ENCODE assay signal across 8 cellular contexts in genomic region chr10:7787150-7787856, GRCh38. TPM values are rescaled to one million over a fixed set of nuclear protein-coding genes. Genes with fewer than 3 reads are reported as not detected.
DNase-seq lines count a peak whose midpoint lies in the region; ATAC-seq, FAIRE-seq and TF ChIP-seq lines count a peak whose summit lies in the region.

No MANE protein-coding gene starts in this region.

- H3K9me3 ChIP-seq in GM12878 (replicated peaks; ENCODE audit: control insufficient read depth, insufficient read depth, low read length) (no peaks in the 10 kb centered on the region), liver (ENCODE audit: control insufficient read depth in 4 of 4, low read length in 3 of 4) (no peaks in the 10 kb centered on the region), vagina (no peaks in the 10 kb centered on the region)

- H3K27me3 ChIP-seq in GM12878 (replicated peaks in 1 of 2; ENCODE audit: control insufficient read depth in 2 of 2, insufficient read depth in 2 of 2, low read length in 1 of 2): no peaks in the 10 kb centered on the region
- H3K27me3 ChIP-seq in liver (ENCODE audit: control insufficient read depth in 4 of 4, insufficient read depth in 4 of 4, low read length in 3 of 4): no peaks in the 10 kb centered on the region
- H3K27me3 ChIP-seq in vagina: no peaks in the 10 kb centered on the region

- POLR2A ChIA-PET in GM12878 (lab: Charles Lee): interaction anchor here (0.6 to 1.4 kb wide), 8 partner anchors 23 to 516 kb away, joined by 3 to 10 read pairs (median 3); partner anchors contain the start of gene TAF3

- H3K27ac ChIP-seq in GM12878 (ENCODE audit: control insufficient read depth, insufficient read depth) (peak overlapping the region; percentile 88), liver (ENCODE audit: low read depth in 1 of 2, low read length in 2 of 2) (peak overlapping the region in 1 of 2 donors; percentile 44), vagina (peak overlapping the region; percentile 84)

- intact Hi-C loops in GM12878 (cut with micrococcal nuclease; ENCODE audit: unreplicated experiment) (loop anchor here (10.0 kb wide), 1 partner anchor 263 kb away; no protein-coding TSS in a partner anchor), vagina (cut with DNase I) (no loop called here)

- in situ Hi-C loops in GM12878 (cut with MboI): no loop called here

- peak overlapping the region; percentile 92 for H2AFZ ChIP-seq in GM12878 (ENCODE audit: control insufficient read depth, low read depth, low read length)

- CTCF ChIA-PET in GM12878 (lab: Yijun Ruan, JAX): interaction anchor here (0.8 to 3.4 kb wide), 4 partner anchors 32 to 294 kb away, joined by 3 to 24 read pairs (median 4); partner anchors contain the start of gene TAF3

- 7% methylated on average over 21 of the region's 26 CpGs for WGBS in GM12878 (ENCODE audit: insufficient coverage, insufficient replicate concordance, low lambda C conversion rate, missing lambda C conversion rate)
- 3% methylated on average over 26 of the region's 26 CpGs for WGBS in liver

- no peaks in the 10 kb centered on the region; the same call in 1 of the 2 replicates for H4K20me1 ChIP-seq in GM12878 (ENCODE audit: control insufficient read depth, insufficient read depth)

- peaks cover 87% of the 10 kb centered on the region for H3K79me2 ChIP-seq in GM12878 (ENCODE audit: control insufficient read depth, insufficient read depth, low read length)

- peak; percentile 16 for ATAC-seq in GM19397 (IDR thresholded peaks at IDR 0.05; ENCODE audit: unreplicated experiment)
- peak; percentile 8 for ATAC-seq in HG03521 (IDR thresholded peaks at IDR 0.05; ENCODE audit: unreplicated experiment)
- peak; percentile 7 for ATAC-seq in GM12878
- ATAC-seq in GM18517 (IDR thresholded peaks at IDR 0.05; ENCODE audit: unreplicated experiment): no peak

- SMC1A ChIA-PET in GM12878 (lab: Charles Lee; ENCODE audit: uncharacterized antibody, unreplicated experiment): interaction anchor here (0.8 to 1.4 kb wide), 6 partner anchors 12 to 34 kb away, joined by 3 to 6 read pairs (median 4); no protein-coding TSS in a partner anchor

- no peaks in the 10 kb centered on the region; the same call in 1 of the 2 replicates for H3K4me1 ChIP-seq in GM12878 (ENCODE audit: control insufficient read depth, insufficient read depth, low read length)
- peaks cover 14 to 35% (median 22%) of the 10 kb centered on the region in 4 donors for H3K4me1 ChIP-seq in liver (ENCODE audit: control insufficient read depth in 4 of 4, insufficient read depth in 4 of 4, low read length in 3 of 4)
- peaks cover 59% of the 10 kb centered on the region for H3K4me1 ChIP-seq in vagina

- DNase-seq in AG20443 (ENCODE audit: low spot score) (peak; percentile 47), GM12878 (ENCODE audit: low read depth, low spot score) (no peak), vagina (ENCODE audit: extremely low spot score in 2 of 2) (peak in 1 of 2 donors; percentile 87), occipital lobe (lab: John Stamatoyannopoulos, UW) (no peak)

- TF ChIP-seq RAD21 in GM12878 (IDR thresholded peaks at IDR 0.05; ENCODE audit: insufficient read depth, low read depth, low read length): no peak
- no peak for TF ChIP-seq RAD21 in liver (IDR thresholded peaks at IDR 0.05)

- H3K9ac ChIP-seq in GM12878 (ENCODE audit: control insufficient read depth, insufficient read depth, low read length) (peak overlapping the region; percentile 94), liver (ENCODE audit: low read depth in 1 of 2, low read length in 2 of 2) (peak overlapping the region; percentile 89 to 92)

- FAIRE-seq in GM12878 (lab: Jason Lieb, UNC): no peak

- no peak for TF ChIP-seq EP300 in GM12878 (IDR thresholded peaks at IDR 0.05; ENCODE audit: borderline replicate concordance in 1 of 2, control insufficient read depth in 1 of 2, low read depth in 2 of 2, low read length in 2 of 2)

- H3K4me3 ChIP-seq in GM12878 (peak overlapping the region; percentile 97), liver (ENCODE audit: low read depth in 1 of 3, low read length in 3 of 3) (peak overlapping the region; percentile 78 to 99 (median 96)), vagina (peak overlapping the region; percentile 93 to 97)

- H3K4me2 ChIP-seq in GM12878 (ENCODE audit: control insufficient read depth, insufficient read depth): peak overlapping the region; percentile 85

- TSS peak; percentile 83 for BruUV-seq in GM12878 (replicated peaks; lab: Mats Ljungman, UMichigan)

- TF ChIP-seq CTCF in GM12878 (IDR thresholded peaks at IDR 0.05 in 2 of 3, conservative IDR thresholded peaks at IDR 0.05 in 1 of 3; ENCODE audit: control insufficient read depth in 2 of 3, extremely low read depth in 1 of 3, insufficient read depth in 1 of 3, low read depth in 3 of 3, low read length in 3 of 3) (no peak), liver (IDR thresholded peaks at IDR 0.05; ENCODE audit: low read depth, low read length, missing input control) (no peak), vagina (IDR thresholded peaks at IDR 0.05) (no peak)

- RAD21 ChIA-PET in GM12878 (lab: Charles Lee; ENCODE audit: unreplicated experiment): interaction anchor here (0.7 to 1.6 kb wide), 5 partner anchors 12 to 262 kb away, joined by 3 to 7 read pairs (median 5); partner anchors contain the start of gene TAF3

- no peak for TF ChIP-seq POLR2A in GM12878 (IDR thresholded peaks at IDR 0.05; ENCODE audit: low read depth, low read length)
- no peak for TF ChIP-seq POLR2A in vagina (IDR thresholded peaks at IDR 0.05)

- H3K36me3 ChIP-seq in GM12878 (ENCODE audit: control insufficient read depth in 2 of 2, insufficient read depth in 2 of 2, low read length in 1 of 2): peaks cover 0 to 4% of the 10 kb centered on the region in 2 experiments; a peak in 1 of 4 replicates
- peaks cover 0 to 2% (median 1%) of the 10 kb centered on the region in 4 donors for H3K36me3 ChIP-seq in liver (ENCODE audit: control insufficient read depth in 4 of 4, insufficient read depth in 3 of 4, low read depth in 1 of 4, low read length in 3 of 4)
- peaks cover 0 to 5% of the 10 kb centered on the region in 2 donors for H3K36me3 ChIP-seq in vagina

RNA-seq across cellular contexts. Expression of gene KIN, which starts 0.5 kb away (rescaled TPM):
- 23.7 and 24.9 TPM in 2 replicates for total RNA-seq in GM12878 (2013; cell fraction: nucleolus; rRNA removed)
- total RNA-seq in GM12878 (2014; rRNA removed): 6.9 and 10.0 TPM in 2 replicates
- total RNA-seq in GM12878 (2014; rRNA removed; fragmentation: Illumina TruSeq; extraction: Trizol): 11.1 and 11.2 TPM in 2 replicates
- 6.8 and 8.3 TPM in 2 replicates for total RNA-seq in GM12878 (2021)
- 3.5 TPM for polyA plus RNA-seq in GM12878 (2011; ENCODE audit: low read depth)
- polyA plus RNA-seq in GM12878 (2011; rRNA removed): 11.8 and 25.0 TPM in 2 replicates
- 2.2 and 2.3 TPM in 2 replicates for polyA plus RNA-seq in GM12878 (2011; cell fraction: cytosol; rRNA removed)
- 4.8 and 5.9 TPM in 2 replicates for polyA plus RNA-seq in GM12878 (2011; cell fraction: nucleus; rRNA removed)
- 8.6 and 9.4 TPM in 2 replicates for polyA plus RNA-seq in GM12878 (2012)
- 10.8 and 11.1 TPM in 2 replicates for polyA plus RNA-seq in GM12878 (2014; fragmentation: Illumina TruSeq; extraction: Trizol)
- polyA plus RNA-seq in GM12878 (2014; fragmentation: Nextera tagmentation; extraction: Ambion mirVana): 10 to 100 TPM; 24.4 to 33.2 TPM
- polyA plus RNA-seq in GM12878 (2014; rRNA removed): 9.2 and 9.4 TPM in 2 replicates
- 10 to 100 TPM; 11.5 to 14.7 TPM for polyA plus RNA-seq in GM12878 (2016; fragmentation: Nextera tagmentation; extraction: Ambion mirVana)
- polyA minus RNA-seq in GM12878 (2011; rRNA and poly(A)+ RNA removed): 3.7 and 4.2 TPM in 2 replicates
- 1.1 and 1.9 TPM in 2 replicates for polyA minus RNA-seq in GM12878 (2011; cell fraction: cytosol; rRNA and poly(A)+ RNA removed)
- 5.3 and 9.7 TPM in 2 replicates for polyA minus RNA-seq in GM12878 (2011; cell fraction: nucleus; rRNA and poly(A)+ RNA removed)
- 1 to 10 TPM; 2.5 to 3.8 TPM for total RNA-seq in liver
- 1 to 10 TPM; 2.4 to 3.8 TPM for polyA plus RNA-seq in liver
- 4.7 TPM for total RNA-seq in vagina
- 9.2 TPM for total RNA-seq in occipital lobe

RNA-seq across cellular contexts. Expression of gene ATP5F1C, which starts 0.7 kb away (rescaled TPM):
- 203 and 216 TPM in 2 replicates for total RNA-seq in GM12878 (2013; cell fraction: nucleolus; rRNA removed)
- total RNA-seq in GM12878 (2014; rRNA removed) (307 and 361 TPM in 2 replicates), GM12878 (2014; rRNA removed; fragmentation: Illumina TruSeq; extraction: Trizol) (346 and 348 TPM in 2 replicates), GM12878 (2021) (319 TPM in 2 replicates), liver (100 to 1,000 TPM; 133 to 201 TPM), vagina (188 TPM), occipital lobe (348 TPM)
- 208 TPM for polyA plus RNA-seq in GM12878 (2011; ENCODE audit: low read depth)
- polyA plus RNA-seq in GM12878 (2011; rRNA removed) (646 and 754 TPM in 2 replicates), GM12878 (2014; fragmentation: Illumina TruSeq; extraction: Trizol) (384 and 435 TPM in 2 replicates), GM12878 (2014; fragmentation: Nextera tagmentation; extraction: Ambion mirVana) (100 to 1,000 TPM; 803 to 978 TPM), GM12878 (2014; rRNA removed) (297 and 388 TPM in 2 replicates), GM12878 (2016; fragmentation: Nextera tagmentation; extraction: Ambion mirVana) (100 to 1,000 TPM; 519 to 547 TPM), liver (100 to 1,000 TPM; 208 to 262 TPM)
- polyA plus RNA-seq in GM12878 (2011; cell fraction: cytosol; rRNA removed): 279 and 330 TPM in 2 replicates
- polyA plus RNA-seq in GM12878 (2011; cell fraction: nucleus; rRNA removed): 231 and 253 TPM in 2 replicates
- polyA plus RNA-seq in GM12878 (2012): 287 and 312 TPM in 2 replicates
- polyA minus RNA-seq in GM12878 (2011; rRNA and poly(A)+ RNA removed): 179 and 275 TPM in 2 replicates
- polyA minus RNA-seq in GM12878 (2011; cell fraction: cytosol; rRNA and poly(A)+ RNA removed): 107 and 110 TPM in 2 replicates
- polyA minus RNA-seq in GM12878 (2011; cell fraction: nucleus; rRNA and poly(A)+ RNA removed): 73.9 and 87.9 TPM in 2 replicates

RNA-seq across cellular contexts. Expression of gene TAF3, which starts 31.0 kb away (rescaled TPM):
- total RNA-seq in GM12878 (2013; cell fraction: nucleolus; rRNA removed): 8.4 and 8.7 TPM in 2 replicates
- 2.6 and 2.7 TPM in 2 replicates for total RNA-seq in GM12878 (2014; rRNA removed)
- total RNA-seq in GM12878 (2014; rRNA removed; fragmentation: Illumina TruSeq; extraction: Trizol): 3.5 and 3.7 TPM in 2 replicates
- 8.1 and 8.7 TPM in 2 replicates for total RNA-seq in GM12878 (2021)
- polyA plus RNA-seq in GM12878 (2011; ENCODE audit: low read depth): 2.2 TPM
- polyA plus RNA-seq in GM12878 (2011; rRNA removed): 2.5 and 3.1 TPM in 2 replicates
- polyA plus RNA-seq in GM12878 (2011; cell fraction: cytosol; rRNA removed): 1.8 and 2.3 TPM in 2 replicates
- polyA plus RNA-seq in GM12878 (2011; cell fraction: nucleus; rRNA removed): 2.5 and 2.6 TPM in 2 replicates
- polyA plus RNA-seq in GM12878 (2012): 3.9 and 4.5 TPM in 2 replicates
- polyA plus RNA-seq in GM12878 (2014; fragmentation: Illumina TruSeq; extraction: Trizol): 8.2 and 9.7 TPM in 2 replicates
- 1 to 10 TPM; 2.0 to 3.0 TPM for polyA plus RNA-seq in GM12878 (2014; fragmentation: Nextera tagmentation; extraction: Ambion mirVana)
- polyA plus RNA-seq in GM12878 (2014; rRNA removed): 3.8 and 3.9 TPM in 2 replicates
- 10 to 100 TPM in 1 of 2 experiments, 1 to 10 TPM in 1; 9.8 to 10.1 TPM for polyA plus RNA-seq in GM12878 (2016; fragmentation: Nextera tagmentation; extraction: Ambion mirVana)
- 2.8 and 3.6 TPM in 2 replicates for polyA minus RNA-seq in GM12878 (2011; rRNA and poly(A)+ RNA removed)
- polyA minus RNA-seq in GM12878 (2011; cell fraction: cytosol; rRNA and poly(A)+ RNA removed): 2.0 and 2.7 TPM in 2 replicates
- 5.8 and 10.3 TPM in 2 replicates for polyA minus RNA-seq in GM12878 (2011; cell fraction: nucleus; rRNA and poly(A)+ RNA removed)
- total RNA-seq in liver: 1 to 10 TPM; 1.9 TPM
- 1 to 10 TPM; 1.5 to 3.6 TPM for polyA plus RNA-seq in liver
- total RNA-seq in vagina: 9.8 TPM
- 2.7 TPM for total RNA-seq in occipital lobe
